30 cellular contexts compared by ENCODE assay signal in genomic region chrX:70169281-70169680, GRCh38. TPM values are rescaled to one million over a fixed set of nuclear protein-coding genes. Genes with fewer than 3 reads are reported as not detected.
DNase-seq lines count a peak whose midpoint lies in the region; ATAC-seq, FAIRE-seq and TF ChIP-seq lines count a peak whose summit lies in the region.
"Had no signal": no experiment of that assay in that cellular context is flagged by ENCODE, and none has a peak within 500 bp of the region (broad histone marks: within the 10 kb centered on the region; RNA-seq: fewer than 3 reads in every experiment).

No MANE protein-coding gene starts in this region.

- H3K36me3 ChIP-seq in BLaER1 (peaks cover 27% of the 10 kb centered on the region), HUES6 (ENCODE audit: control insufficient read depth, insufficient read depth, low read length) (peaks cover 9% of the 10 kb centered on the region), K562 (ENCODE audit: control insufficient read depth, insufficient read depth, low read length) (peaks cover 18% of the 10 kb centered on the region; the same call in 2 of the 3 replicates), neural progenitor cell (no peaks in the 10 kb centered on the region)
- H3K36me3 ChIP-seq: brain microvascular endothelial cell, colonic mucosa had no signal

- H3K4me1 ChIP-seq in BLaER1: peaks cover 51% of the 10 kb centered on the region
- peaks cover 62% of the 10 kb centered on the region for H3K4me1 ChIP-seq in HUES6 (ENCODE audit: control insufficient read depth, insufficient read depth, low read length)
- H3K4me1 ChIP-seq in K562 (replicated peaks in 1 of 2; ENCODE audit: control insufficient read depth in 2 of 2, insufficient read depth in 2 of 2, low read length in 2 of 2): peaks cover 0 to 18% of the 10 kb centered on the region in 2 experiments; a peak in 4 of 5 replicates
- H3K4me1 ChIP-seq in neural progenitor cell: peaks cover 37% of the 10 kb centered on the region
- H3K4me1 ChIP-seq: colonic mucosa had no signal

- no peak for DNase-seq in K562 (ENCODE audit: extremely low read depth in 1 of 4, low spot score in 3 of 4)
- DNase-seq in neural progenitor cell (ENCODE audit: low spot score): no peak
- no peak for DNase-seq in SW 1271 (lab: John Stamatoyannopoulos, UW)
- DNase-seq in frontal cortex (ENCODE audit: low spot score in 2 of 2): no peak
- no peak for DNase-seq in posterior vena cava (ENCODE audit: low spot score)
- DNase-seq: activated CD4-positive, CD25-positive, alpha-beta regulatory T cell; activated CD8-positive, alpha-beta T cell treated with anti-CD3 and anti-CD28 coated beads for 36 hours; activated effector memory CD4-positive, alpha-beta T cell treated with anti-CD3 and anti-CD28 coated beads, Interleukin-2, amount 50 U/mL, for 16 hours; activated T-cell treated with anti-CD3 and anti-CD28 coated beads for 4 hours; CD4-positive, alpha-beta T cell; colonic mucosa; DMS 273 treated with DMSO at 0.1 percent for 48 hours; left colon; NCI-H1417 treated with DMSO at 0.1 percent for 48 hours; NCI-H510A; stimulated activated CD4-positive, alpha-beta T cell treated with anti-CD3 and anti-CD28 coated beads, Interleukin-1b, Interleukin-23, amount 100 ng/mL, for 48 hours had no signal

- no peak for TF ChIP-seq POLR2A in K562 (conservative IDR thresholded peaks at IDR 0.05)

- H3F3A ChIP-seq in neural progenitor cell (ENCODE audit: low read depth): peaks cover 27% of the 10 kb centered on the region

- H3K9me3 ChIP-seq in BLaER1 (no peaks in the 10 kb centered on the region), HUES6 (ENCODE audit: control insufficient read depth, insufficient read depth, low read depth, low read length) (peaks cover 2% of the 10 kb centered on the region; the same call in 1 of the 2 replicates), K562 (replicated peaks; ENCODE audit: control insufficient read depth, insufficient read depth, low read depth, low read length) (no peaks in the 10 kb centered on the region), neural progenitor cell (ENCODE audit: low read depth) (no peaks in the 10 kb centered on the region)
- H3K9me3 ChIP-seq: colonic mucosa, suprapubic skin had no signal

- peaks cover 30% of the 10 kb centered on the region for H3K4me1 Mint-ChIP-seq in neural progenitor cell

- no peak overlapping the region for H3K4me3 Mint-ChIP-seq in neural progenitor cell
- H3K4me3 Mint-ChIP-seq: activated CD8-positive, alpha-beta T cell treated with anti-CD3 and anti-CD28 coated beads for 36 hours; CD4-positive, alpha-beta T cell; natural killer cell treated with Interleukin-12 subunit alpha and Interleukin-12 subunit beta and Interleukin-15 and Interleukin-18, amount 100 ng/mL, for 72 hours had no signal

- H3K27ac Mint-ChIP-seq in neural progenitor cell: no peak overlapping the region
- H3K27ac Mint-ChIP-seq: activated CD8-positive, alpha-beta T cell treated with anti-CD3 and anti-CD28 coated beads for 36 hours; CD4-positive, alpha-beta T cell; natural killer cell treated with Interleukin-12 subunit alpha and Interleukin-12 subunit beta and Interleukin-15 and Interleukin-18, amount 100 ng/mL, for 72 hours; progenitor cell of endocrine pancreas had no signal

- FAIRE-seq in K562 (lab: Jason Lieb, UNC): no peak
- FAIRE-seq in frontal cortex (lab: Jason Lieb, UNC): no peak
- FAIRE-seq: GM18507 had no signal

- H3K4me3 ChIP-seq in BLaER1: no peak overlapping the region
- H3K4me3 ChIP-seq in HUES6 (ENCODE audit: low read depth, low read length): no peak overlapping the region
- H3K4me3 ChIP-seq in K562: no peak overlapping the region
- no peak overlapping the region for H3K4me3 ChIP-seq in neural progenitor cell
- H3K4me3 ChIP-seq: colonic mucosa, SK-N-MC, suprapubic skin had no signal

- peaks cover 6% of the 10 kb centered on the region for H3K36me3 Mint-ChIP-seq in neural progenitor cell
- H3K36me3 Mint-ChIP-seq: natural killer cell treated with Interleukin-12 subunit alpha and Interleukin-12 subunit beta and Interleukin-15 and Interleukin-18, amount 100 ng/mL, for 72 hours had no signal

- intact Hi-C loops in K562 (cut with micrococcal nuclease) (no loop called here), posterior vena cava (cut with DNase I) (no loop called here)

- no peak for TF ChIP-seq CTCF in K562 (IDR thresholded peaks at IDR 0.05 in 2 of 3, conservative IDR thresholded peaks at IDR 0.05 in 1 of 3; ENCODE audit: insufficient read depth in 2 of 3, low read depth in 1 of 3, low read length in 3 of 3)
- TF ChIP-seq CTCF in neural progenitor cell (IDR thresholded peaks at IDR 0.05): no peak

- H3K9me3 Mint-ChIP-seq in neural progenitor cell: peaks cover 4% of the 10 kb centered on the region
- H3K9me3 Mint-ChIP-seq: activated CD8-positive, alpha-beta T cell treated with anti-CD3 and anti-CD28 coated beads for 36 hours; CD4-positive, alpha-beta T cell; natural killer cell treated with Interleukin-12 subunit alpha and Interleukin-12 subunit beta and Interleukin-15 and Interleukin-18, amount 100 ng/mL, for 72 hours had no signal

- CTCF ChIA-PET in K562 (lab: Yijun Ruan, JAX; ENCODE audit: low intra/inter-chr PET ratio): no interaction called here

- TF ChIP-seq RAD21 in K562 (CRISPR knock-in tag; conservative IDR thresholded peaks at IDR 0.05 in 1 of 2, IDR thresholded peaks at IDR 0.05 in 1 of 2): no peak

- H3K27ac ChIP-seq in BLaER1 (no peak overlapping the region), HUES6 (ENCODE audit: low read depth, low read length) (peak overlapping the region; percentile 52; the same call in 1 of the 2 replicates), K562 (ENCODE audit: extremely low read depth, low read depth, low read length) (no peak overlapping the region), neural progenitor cell (no peak overlapping the region)
- H3K27ac ChIP-seq: colonic mucosa, SK-N-MC, suprapubic skin had no signal

- peak overlapping the region; percentile 54; the same call in 1 of the 2 replicates for H3K4me2 ChIP-seq in BLaER1
- no peak overlapping the region for H3K4me2 ChIP-seq in K562 (ENCODE audit: insufficient read depth, low read length)
- peak overlapping the region; percentile 58 for H3K4me2 ChIP-seq in neural progenitor cell

- H4K20me1 ChIP-seq in BLaER1: 0 out of 2 replicates have a peak, but pooled peaks cover 9% of the 10 kb centered on the region
- no peaks in the 10 kb centered on the region for H4K20me1 ChIP-seq in K562 (replicated peaks; ENCODE audit: control insufficient read depth, insufficient read depth, low read length)
- no peaks in the 10 kb centered on the region for H4K20me1 ChIP-seq in neural progenitor cell (ENCODE audit: low read depth)

- no peak overlapping the region for H3K9ac ChIP-seq in BLaER1
- no peak overlapping the region for H3K9ac ChIP-seq in HUES6 (ENCODE audit: low read length)
- no peak overlapping the region for H3K9ac ChIP-seq in K562 (ENCODE audit: insufficient read depth in 1 of 2, low read depth in 2 of 2, low read length in 2 of 2)
- no peak overlapping the region for H3K9ac ChIP-seq in neural progenitor cell

- POLR2A ChIA-PET in K562 (lab: Yijun Ruan, JAX): interaction anchor here (1.0 to 1.6 kb wide), 3 partner anchors 16 to 36 kb away, joined by 4 to 8 read pairs (median 6); partner anchors contain the start of gene IGBP1

- peak overlapping the region; percentile 86 for H2AFZ ChIP-seq in K562 (ENCODE audit: low read depth, low read length)
- H2AFZ ChIP-seq in neural progenitor cell (replicated peaks): peak overlapping the region; percentile 14

- H3K27me3 ChIP-seq in BLaER1: peaks cover 91% of the 10 kb centered on the region
- H3K27me3 ChIP-seq in HUES6 (ENCODE audit: control insufficient read depth, insufficient read depth, low read length): no peaks in the 10 kb centered on the region
- no peaks in the 10 kb centered on the region for H3K27me3 ChIP-seq in K562 (ENCODE audit: control insufficient read depth in 2 of 2, insufficient read depth in 2 of 2, low read length in 2 of 2)
- H3K27me3 ChIP-seq in neural progenitor cell: no peaks in the 10 kb centered on the region
- H3K27me3 ChIP-seq: brain microvascular endothelial cell, colonic mucosa, suprapubic skin had no signal

- in situ Hi-C loops in K562 (cut with MboI): no loop called here

- no peaks in the 10 kb centered on the region for H3K9me1 ChIP-seq in K562 (ENCODE audit: control insufficient read depth, insufficient read depth, low read length)

- no peak for ATAC-seq in K562
- no peak for ATAC-seq in HG02973 (IDR thresholded peaks at IDR 0.05; ENCODE audit: unreplicated experiment)
- ATAC-seq: activated CD8-positive, alpha-beta T cell treated with anti-CD3 and anti-CD28 coated beads for 36 hours; left colon; natural killer cell treated with Interleukin-12 subunit alpha and Interleukin-12 subunit beta and Interleukin-15 and Interleukin-18, amount 100 ng/mL, for 72 hours had no signal

- no peak for TF ChIP-seq EP300 in K562 (IDR thresholded peaks at IDR 0.05; ENCODE audit: low read length)

- BruUV-seq in K562 (replicated peaks; lab: Mats Ljungman, UMichigan): no TSS peak

- 52% methylated on average over 6 of the region's 7 CpGs for WGBS in K562 (ENCODE audit: insufficient coverage, low coverage, missing lambda C conversion rate)

- H3K27me3 Mint-ChIP-seq in neural progenitor cell (ENCODE audit: insufficient read depth, low read depth): no peaks in the 10 kb centered on the region
- H3K27me3 Mint-ChIP-seq: activated CD8-positive, alpha-beta T cell treated with anti-CD3 and anti-CD28 coated beads for 36 hours; CD4-positive, alpha-beta T cell; progenitor cell of endocrine pancreas had no signal

- H3K79me2 ChIP-seq in K562 (ENCODE audit: control insufficient read depth, insufficient read depth, low read length) (no peaks in the 10 kb centered on the region), neural progenitor cell (ENCODE audit: low read depth) (no peaks in the 10 kb centered on the region)

RNA-seq across cellular contexts. Expression of gene DGAT2L6, which starts 8.0 kb away (rescaled TPM):
- not detected in 2 replicates for total RNA-seq in K562 (2011; cell fraction: chromatin; rRNA removed; ENCODE audit: low replicate concordance)
- not detected in 2 replicates for total RNA-seq in K562 (2011; cell fraction: nucleolus; rRNA removed)
- not detected in 2 replicates for total RNA-seq in K562 (2011; cell fraction: nucleoplasm; rRNA removed)
- total RNA-seq in K562 (2014; rRNA removed): not detected in 2 replicates
- not detected in 2 replicates for total RNA-seq in K562 (2014; rRNA removed; fragmentation: Illumina TruSeq; extraction: Trizol)
- total RNA-seq in K562 (2015; rRNA removed; fragmentation: Illumina TruSeq; extraction: Trizol): not detected in 2 replicates
- total RNA-seq in K562 (2021): not detected in 2 replicates
- polyA plus RNA-seq in K562 (2011; rRNA removed): not detected in 2 replicates
- polyA plus RNA-seq in K562 (2011; cell fraction: cytosol; rRNA removed): not detected in 2 replicates
- polyA plus RNA-seq in K562 (2011; cell fraction: nucleus; rRNA removed): not detected in 2 replicates
- polyA plus RNA-seq in K562 (2012): not detected in 2 replicates
- not detected in 2 replicates for polyA plus RNA-seq in K562 (2014; fragmentation: Illumina TruSeq; extraction: Trizol)
- polyA plus RNA-seq in K562 (2014; fragmentation: Nextera tagmentation; extraction: Ambion mirVana): not detected
- polyA plus RNA-seq in K562 (2014; rRNA removed): not detected in 2 replicates
- not detected in 2 replicates for polyA minus RNA-seq in K562 (2011; rRNA and poly(A)+ RNA removed)
- not detected in 2 replicates for polyA minus RNA-seq in K562 (2011; cell fraction: cytosol; rRNA and poly(A)+ RNA removed)
- polyA minus RNA-seq in K562 (2011; cell fraction: nucleus; rRNA and poly(A)+ RNA removed): not detected in 2 replicates
- not detected in 2 replicates for total RNA-seq in neural progenitor cell (ENCODE audit: low replicate concordance)
- total RNA-seq in frontal cortex: not detected
- not detected for total RNA-seq in posterior vena cava
- total RNA-seq: activated CD8-positive, alpha-beta T cell treated with anti-CD3 and anti-CD28 coated beads for 36 hours; CD4-positive, alpha-beta T cell; colonic mucosa; fibroblast of lung; G401; left colon; mesothelial cell of epicardium; natural killer cell treated with Interleukin-12 subunit alpha and Interleukin-12 subunit beta and Interleukin-15 and Interleukin-18, amount 100 ng/mL, for 72 hours; progenitor cell of endocrine pancreas; skeletal muscle tissue had no signal
- polyA plus RNA-seq: adipose tissue, fibroblast of lung had no signal

RNA-seq across cellular contexts. Expression of gene IGBP1, which starts 36.0 kb away (rescaled TPM):
- 12.5 and 13.5 TPM in 2 replicates for total RNA-seq in K562 (2011; cell fraction: chromatin; rRNA removed; ENCODE audit: low replicate concordance)
- 14.3 and 15.3 TPM in 2 replicates for total RNA-seq in K562 (2011; cell fraction: nucleolus; rRNA removed)
- total RNA-seq in K562 (2011; cell fraction: nucleoplasm; rRNA removed): 15.7 and 19.6 TPM in 2 replicates
- total RNA-seq in K562 (2014; rRNA removed) (42.4 and 47.3 TPM in 2 replicates), K562 (2014; rRNA removed; fragmentation: Illumina TruSeq; extraction: Trizol) (48.2 and 55.2 TPM in 2 replicates), K562 (2015; rRNA removed; fragmentation: Illumina TruSeq; extraction: Trizol) (35.3 and 36.6 TPM in 2 replicates), K562 (2021) (37.3 and 40.3 TPM in 2 replicates), neural progenitor cell (ENCODE audit: low replicate concordance) (54.0 and 56.6 TPM in 2 replicates), frontal cortex (138 TPM), posterior vena cava (10 to 100 TPM; 24.2 to 30.9 TPM)
- polyA plus RNA-seq in K562 (2011; rRNA removed) (83.1 and 91.8 TPM in 2 replicates), K562 (2014; fragmentation: Illumina TruSeq; extraction: Trizol) (55.0 and 58.4 TPM in 2 replicates), K562 (2014; fragmentation: Nextera tagmentation; extraction: Ambion mirVana) (10 to 100 TPM; 79.3 to 91.5 TPM), K562 (2014; rRNA removed) (41.2 and 52.8 TPM in 2 replicates)
- polyA plus RNA-seq in K562 (2011; cell fraction: cytosol; rRNA removed): 37.3 and 61.2 TPM in 2 replicates
- 14.7 and 27.9 TPM in 2 replicates for polyA plus RNA-seq in K562 (2011; cell fraction: nucleus; rRNA removed)
- polyA plus RNA-seq in K562 (2012): 40.0 and 95.2 TPM in 2 replicates
- polyA minus RNA-seq in K562 (2011; rRNA and poly(A)+ RNA removed): 62.9 and 98.2 TPM in 2 replicates
- polyA minus RNA-seq in K562 (2011; cell fraction: cytosol; rRNA and poly(A)+ RNA removed): 17.2 and 22.7 TPM in 2 replicates
- 8.8 and 13.3 TPM in 2 replicates for polyA minus RNA-seq in K562 (2011; cell fraction: nucleus; rRNA and poly(A)+ RNA removed)
